ENCODE assay signal across 1 cellular context in the genomic region with DNA sequence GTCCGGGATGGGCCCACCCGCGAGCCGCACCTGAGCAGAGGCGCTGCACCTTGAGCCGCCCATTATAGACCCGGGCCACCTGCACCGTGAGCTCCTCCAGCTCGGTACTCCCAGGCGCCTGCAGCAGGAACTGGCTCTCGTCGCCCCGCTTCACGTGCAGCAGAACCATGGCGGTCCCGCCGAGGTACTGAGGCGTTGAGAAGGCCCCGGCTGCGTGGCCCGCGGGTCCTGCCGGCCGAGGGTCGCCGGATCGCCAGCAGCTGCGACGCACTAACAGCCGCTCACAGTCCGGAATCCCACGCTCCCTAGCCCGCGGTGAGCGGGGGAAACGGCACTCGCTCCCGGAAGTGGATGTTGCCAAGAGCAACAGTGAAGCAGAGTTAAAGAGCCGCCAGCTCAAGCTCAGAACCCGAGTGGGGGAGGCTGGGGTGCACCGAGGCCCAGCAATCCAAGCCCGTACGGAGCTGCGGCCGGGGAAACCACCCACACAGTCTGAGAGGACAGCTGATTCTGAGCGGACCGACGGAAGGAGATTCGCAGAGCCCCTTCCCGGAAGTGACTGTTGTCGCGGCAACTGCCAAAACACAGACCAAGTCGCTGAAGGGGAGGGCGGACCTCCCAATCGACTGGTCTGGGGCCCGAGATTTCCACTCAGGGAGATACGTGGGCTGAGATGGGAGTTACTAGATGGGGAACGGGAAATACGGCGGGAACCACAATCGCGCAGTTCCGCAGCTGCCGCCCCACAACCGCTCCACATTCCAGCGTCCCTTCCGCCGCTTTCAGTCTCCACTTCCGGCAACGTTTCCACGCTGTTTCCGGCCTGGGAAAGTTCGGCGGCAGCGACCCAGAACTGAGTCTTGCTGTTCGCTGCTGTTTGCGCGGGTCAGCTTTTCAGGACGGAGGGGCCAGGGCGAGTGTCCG.
TF ChIP-seq lines count a peak whose summit lies in the region.

TSS of gene CFAP298 (minus strand) at position 303 of the 924 bp plus-strand sequence. CDS start at position 169, 134 bp downstream.

TF ChIP-seq in HepG2, 621 proteins besides CTCF, POLR2A, EP300 and RAD21 (continued from another document and continues in another):
- TF ChIP-seq, protein P1, sequence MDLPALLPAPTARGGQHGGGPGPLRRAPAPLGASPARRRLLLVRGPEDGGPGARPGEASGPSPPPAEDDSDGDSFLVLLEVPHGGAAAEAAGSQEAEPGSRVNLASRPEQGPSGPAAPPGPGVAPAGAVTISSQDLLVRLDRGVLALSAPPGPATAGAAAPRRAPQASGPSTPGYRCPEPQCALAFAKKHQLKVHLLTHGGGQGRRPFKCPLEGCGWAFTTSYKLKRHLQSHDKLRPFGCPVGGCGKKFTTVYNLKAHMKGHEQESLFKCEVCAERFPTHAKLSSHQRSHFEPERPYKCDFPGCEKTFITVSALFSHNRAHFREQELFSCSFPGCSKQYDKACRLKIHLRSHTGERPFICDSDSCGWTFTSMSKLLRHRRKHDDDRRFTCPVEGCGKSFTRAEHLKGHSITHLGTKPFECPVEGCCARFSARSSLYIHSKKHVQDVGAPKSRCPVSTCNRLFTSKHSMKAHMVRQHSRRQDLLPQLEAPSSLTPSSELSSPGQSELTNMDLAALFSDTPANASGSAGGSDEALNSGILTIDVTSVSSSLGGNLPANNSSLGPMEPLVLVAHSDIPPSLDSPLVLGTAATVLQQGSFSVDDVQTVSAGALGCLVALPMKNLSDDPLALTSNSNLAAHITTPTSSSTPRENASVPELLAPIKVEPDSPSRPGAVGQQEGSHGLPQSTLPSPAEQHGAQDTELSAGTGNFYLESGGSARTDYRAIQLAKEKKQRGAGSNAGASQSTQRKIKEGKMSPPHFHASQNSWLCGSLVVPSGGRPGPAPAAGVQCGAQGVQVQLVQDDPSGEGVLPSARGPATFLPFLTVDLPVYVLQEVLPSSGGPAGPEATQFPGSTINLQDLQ (CRISPR knock-in tag; IDR thresholded peaks at IDR 0.05), result 0 out of 2 replicates have a peak, but pooled peaks have one; percentile 32
- TF ChIP-seq ZKSCAN5 (CRISPR knock-in tag; IDR thresholded peaks at IDR 0.05), result no peak
- TF ChIP-seq BCLAF1 (IDR thresholded peaks at IDR 0.05), result no peak
- no peak for TF ChIP-seq JUND (CRISPR knock-in tag; IDR thresholded peaks at IDR 0.05)
- no peak; the same call in 1 of the 2 replicates for TF ChIP-seq ZSCAN9 (CRISPR knock-in tag; IDR thresholded peaks at IDR 0.05; ENCODE audit: borderline replicate concordance)
- TF ChIP-seq, protein P2, sequence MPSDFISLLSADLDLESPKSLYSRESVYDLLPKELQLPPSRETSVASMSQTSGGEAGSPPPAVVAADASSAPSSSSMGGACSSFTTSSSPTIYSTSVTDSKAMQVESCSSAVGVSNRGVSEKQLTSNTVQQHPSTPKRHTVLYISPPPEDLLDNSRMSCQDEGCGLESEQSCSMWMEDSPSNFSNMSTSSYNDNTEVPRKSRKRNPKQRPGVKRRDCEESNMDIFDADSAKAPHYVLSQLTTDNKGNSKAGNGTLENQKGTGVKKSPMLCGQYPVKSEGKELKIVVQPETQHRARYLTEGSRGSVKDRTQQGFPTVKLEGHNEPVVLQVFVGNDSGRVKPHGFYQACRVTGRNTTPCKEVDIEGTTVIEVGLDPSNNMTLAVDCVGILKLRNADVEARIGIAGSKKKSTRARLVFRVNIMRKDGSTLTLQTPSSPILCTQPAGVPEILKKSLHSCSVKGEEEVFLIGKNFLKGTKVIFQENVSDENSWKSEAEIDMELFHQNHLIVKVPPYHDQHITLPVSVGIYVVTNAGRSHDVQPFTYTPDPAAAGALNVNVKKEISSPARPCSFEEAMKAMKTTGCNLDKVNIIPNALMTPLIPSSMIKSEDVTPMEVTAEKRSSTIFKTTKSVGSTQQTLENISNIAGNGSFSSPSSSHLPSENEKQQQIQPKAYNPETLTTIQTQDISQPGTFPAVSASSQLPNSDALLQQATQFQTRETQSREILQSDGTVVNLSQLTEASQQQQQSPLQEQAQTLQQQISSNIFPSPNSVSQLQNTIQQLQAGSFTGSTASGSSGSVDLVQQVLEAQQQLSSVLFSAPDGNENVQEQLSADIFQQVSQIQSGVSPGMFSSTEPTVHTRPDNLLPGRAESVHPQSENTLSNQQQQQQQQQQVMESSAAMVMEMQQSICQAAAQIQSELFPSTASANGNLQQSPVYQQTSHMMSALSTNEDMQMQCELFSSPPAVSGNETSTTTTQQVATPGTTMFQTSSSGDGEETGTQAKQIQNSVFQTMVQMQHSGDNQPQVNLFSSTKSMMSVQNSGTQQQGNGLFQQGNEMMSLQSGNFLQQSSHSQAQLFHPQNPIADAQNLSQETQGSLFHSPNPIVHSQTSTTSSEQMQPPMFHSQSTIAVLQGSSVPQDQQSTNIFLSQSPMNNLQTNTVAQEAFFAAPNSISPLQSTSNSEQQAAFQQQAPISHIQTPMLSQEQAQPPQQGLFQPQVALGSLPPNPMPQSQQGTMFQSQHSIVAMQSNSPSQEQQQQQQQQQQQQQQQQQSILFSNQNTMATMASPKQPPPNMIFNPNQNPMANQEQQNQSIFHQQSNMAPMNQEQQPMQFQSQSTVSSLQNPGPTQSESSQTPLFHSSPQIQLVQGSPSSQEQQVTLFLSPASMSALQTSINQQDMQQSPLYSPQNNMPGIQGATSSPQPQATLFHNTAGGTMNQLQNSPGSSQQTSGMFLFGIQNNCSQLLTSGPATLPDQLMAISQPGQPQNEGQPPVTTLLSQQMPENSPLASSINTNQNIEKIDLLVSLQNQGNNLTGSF (CRISPR knock-in tag; IDR thresholded peaks at IDR 0.05), result peak; percentile 30; the same call in 1 of the 2 replicates
- no peak; the same call in 1 of the 2 replicates for TF ChIP-seq ELF4 (CRISPR knock-in tag; IDR thresholded peaks at IDR 0.05; ENCODE audit: borderline replicate concordance)
- no peak for TF ChIP-seq ATF5 (CRISPR knock-in tag; IDR thresholded peaks at IDR 0.05; ENCODE audit: low read depth)
- no peak for TF ChIP-seq BCL6 (CRISPR knock-in tag; IDR thresholded peaks at IDR 0.05)
- TF ChIP-seq ZNF207 (IDR thresholded peaks at IDR 0.05; ENCODE audit: borderline replicate concordance), result no peak
- TF ChIP-seq ZNF234 (CRISPR knock-in tag; conservative IDR thresholded peaks at IDR 0.05), result no peak
- peak; percentile 17; the same call in 1 of the 2 replicates for TF ChIP-seq CREB1 (IDR thresholded peaks at IDR 0.05)
- peak; percentile 89 for TF ChIP-seq CREB1 (CRISPR knock-in tag; IDR thresholded peaks at IDR 0.05)
- TF ChIP-seq BCL3 (CRISPR knock-in tag; IDR thresholded peaks at IDR 0.05), result no peak
- no peak for TF ChIP-seq ZNF326 (CRISPR knock-in tag; IDR thresholded peaks at IDR 0.05; ENCODE audit: borderline replicate concordance)
- TF ChIP-seq ZBTB26 (CRISPR knock-in tag; IDR thresholded peaks at IDR 0.05; ENCODE audit: borderline replicate concordance), result no peak; the same call in 1 of the 2 replicates
- TF ChIP-seq, protein P3, sequence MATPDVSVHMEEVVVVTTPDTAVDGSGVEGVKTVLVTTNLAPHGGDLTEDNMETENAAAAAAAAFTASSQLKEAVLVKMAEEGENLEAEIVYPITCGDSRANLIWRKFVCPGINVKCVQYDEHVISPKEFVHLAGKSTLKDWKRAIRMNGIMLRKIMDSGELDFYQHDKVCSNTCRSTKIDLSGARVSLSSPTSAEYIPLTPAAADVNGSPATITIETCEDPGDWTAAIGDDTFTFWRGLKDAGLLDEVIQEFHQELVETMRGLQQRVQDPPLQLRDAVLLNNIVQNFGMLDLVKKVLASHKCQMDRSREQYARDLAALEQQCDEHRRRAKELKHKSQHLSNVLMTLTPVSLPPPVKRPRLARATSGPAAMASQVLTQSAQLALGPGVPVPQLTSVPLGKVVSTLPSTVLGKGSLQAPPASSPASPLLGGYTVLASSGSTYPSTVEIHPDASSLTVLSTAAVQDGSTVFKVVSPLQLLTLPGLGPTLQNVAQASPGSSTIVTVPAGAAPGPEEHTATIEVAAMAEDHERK (CRISPR knock-in tag; IDR thresholded peaks at IDR 0.05; ENCODE audit: low read depth), result 0 out of 2 replicates have a peak, but pooled peaks have one; percentile 8
- no peak for TF ChIP-seq SRF (IDR thresholded peaks at IDR 0.05; ENCODE audit: low read depth, low read length)
- TF ChIP-seq ZNF660 (CRISPR knock-in tag; IDR thresholded peaks at IDR 0.05; ENCODE audit: borderline replicate concordance, low read depth), result no peak
- TF ChIP-seq, protein P4, sequence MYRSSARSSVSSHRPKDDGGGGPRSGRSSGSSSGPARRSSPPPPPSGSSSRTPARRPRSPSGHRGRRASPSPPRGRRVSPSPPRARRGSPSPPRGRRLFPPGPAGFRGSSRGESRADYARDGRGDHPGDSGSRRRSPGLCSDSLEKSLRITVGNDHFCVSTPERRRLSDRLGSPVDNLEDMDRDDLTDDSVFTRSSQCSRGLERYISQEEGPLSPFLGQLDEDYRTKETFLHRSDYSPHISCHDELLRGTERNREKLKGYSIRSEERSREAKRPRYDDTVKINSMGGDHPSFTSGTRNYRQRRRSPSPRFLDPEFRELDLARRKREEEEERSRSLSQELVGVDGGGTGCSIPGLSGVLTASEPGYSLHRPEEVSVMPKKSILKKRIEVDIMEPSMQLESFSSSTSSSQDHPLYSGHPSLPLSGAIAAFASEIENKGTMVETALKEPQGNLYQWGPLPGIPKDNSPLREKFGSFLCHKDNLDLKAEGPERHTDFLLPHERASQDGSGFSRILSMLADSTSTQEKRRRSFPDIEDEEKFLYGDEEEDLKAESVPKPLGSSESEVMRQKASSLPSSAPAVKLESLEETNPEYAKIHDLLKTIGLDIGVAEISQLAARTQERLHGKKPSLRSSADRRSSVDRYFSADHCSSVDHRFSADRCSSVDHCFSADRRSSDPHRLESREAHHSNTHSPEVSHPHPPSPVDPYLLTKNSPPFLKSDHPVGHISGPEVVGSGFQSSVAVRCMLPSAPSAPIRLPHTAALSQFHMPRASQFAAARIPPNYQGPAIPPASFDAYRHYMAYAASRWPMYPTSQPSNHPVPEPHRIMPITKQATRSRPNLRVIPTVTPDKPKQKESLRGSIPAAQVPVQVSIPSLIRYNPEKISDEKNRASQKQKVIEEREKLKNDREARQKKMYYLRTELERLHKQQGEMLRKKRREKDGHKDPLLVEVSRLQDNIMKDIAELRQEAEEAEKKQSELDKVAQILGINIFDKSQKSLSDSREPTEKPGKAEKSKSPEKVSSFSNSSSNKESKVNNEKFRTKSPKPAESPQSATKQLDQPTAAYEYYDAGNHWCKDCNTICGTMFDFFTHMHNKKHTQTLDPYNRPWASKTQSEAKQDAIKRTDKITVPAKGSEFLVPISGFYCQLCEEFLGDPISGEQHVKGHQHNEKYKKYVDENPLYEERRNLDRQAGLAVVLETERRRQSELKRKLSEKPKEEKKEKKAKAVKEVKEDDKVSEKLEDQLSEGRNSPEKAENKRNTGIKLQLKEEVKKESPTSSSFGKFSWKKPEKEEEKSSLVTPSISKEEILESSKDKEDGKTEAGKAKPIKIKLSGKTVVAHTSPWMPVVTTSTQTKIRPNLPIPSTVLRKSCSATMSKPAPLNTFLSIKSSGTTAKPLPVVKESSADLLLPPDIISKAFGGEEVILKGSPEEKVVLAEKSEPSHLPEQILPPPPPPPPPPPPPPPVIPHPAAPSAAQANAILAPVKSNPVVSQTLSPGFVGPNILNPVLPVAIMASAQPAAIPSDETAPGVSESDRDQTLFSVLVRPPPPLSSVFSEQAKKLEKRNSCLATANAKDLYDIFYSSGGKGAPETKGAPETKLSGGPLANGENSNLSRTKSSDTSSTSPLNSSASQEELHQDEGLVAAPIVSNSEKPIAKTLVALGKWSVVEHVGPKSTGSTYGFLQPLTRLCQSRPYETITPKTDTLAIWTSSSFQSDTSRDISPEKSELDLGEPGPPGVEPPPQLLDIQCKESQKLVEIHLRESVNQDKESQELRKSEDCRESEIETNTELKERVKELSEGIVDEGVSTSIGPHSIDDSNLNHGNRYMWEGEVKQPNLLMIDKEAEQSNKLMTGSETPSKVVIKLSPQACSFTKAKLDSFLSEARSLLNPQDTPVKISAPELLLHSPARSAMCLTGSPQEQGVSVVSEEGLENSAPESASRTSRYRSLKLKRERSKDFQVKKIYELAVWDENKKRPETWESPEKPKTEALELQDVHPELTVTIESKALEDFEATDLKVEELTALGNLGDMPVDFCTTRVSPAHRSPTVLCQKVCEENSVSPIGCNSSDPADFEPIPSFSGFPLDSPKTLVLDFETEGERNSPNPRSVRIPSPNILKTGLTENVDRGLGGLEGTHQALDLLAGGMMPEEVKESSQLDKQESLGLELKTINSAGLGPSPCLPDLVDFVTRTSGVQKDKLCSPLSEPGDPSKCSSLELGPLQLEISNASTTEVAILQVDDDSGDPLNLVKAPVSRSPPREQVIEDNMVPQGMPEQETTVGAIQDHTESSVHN (CRISPR knock-in tag; IDR thresholded peaks at IDR 0.05), result peak; percentile 67; the same call in 1 of the 2 replicates
- TF ChIP-seq ZFAT (CRISPR knock-in tag; conservative IDR thresholded peaks at IDR 0.05), result no peak
